ENCODE assay signal across 27 cellular contexts in genomic region chr9:593809-594208, GRCh38.
"Had no signal": no experiment of that assay in that cellular context is flagged by ENCODE, and none has a peak within 500 bp of the region (broad histone marks: within the 10 kb centered on the region; RNA-seq: fewer than 3 reads in every experiment).

No MANE protein-coding gene starts in this region.

- H3K4me3 ChIP-seq: adrenal gland, MG63 had no signal

- FAIRE-seq: bronchial epithelial cell had no signal

- H3K9me3 ChIP-seq: adrenal gland, MG63 had no signal

- H3K27me3 ChIP-seq: adrenal gland, MG63 had no signal

- H3K27ac ChIP-seq: adrenal gland, RWPE1 had no signal

- ATAC-seq: activated CD8-positive, alpha-beta T cell treated with anti-CD3 and anti-CD28 coated beads, Interleukin-2, amount 10 ng/mL, durations not matched to agents 7 days and 5 days; T-helper 17 cell; WTC11 had no signal

- DNase-seq: activated CD4-positive, alpha-beta T cell treated with anti-CD3 and anti-CD28 coated beads for 48 hours; activated CD4-positive, alpha-beta T cell treated with anti-CD3 and anti-CD28 coated beads, Interleukin-2, amount 50 U/mL, for 4 hours; activated CD4-positive, CD25-positive, alpha-beta regulatory T cell treated with anti-CD3 and anti-CD28 coated beads, Interleukin-2, amount 50 U/mL, for 72 hours; activated CD8-positive, alpha-beta memory T cell treated with anti-CD3 and anti-CD28 coated beads, Interleukin-2, amount 50 U/mL, for 48 hours; activated CD8-positive, alpha-beta T cell treated with anti-CD3 and anti-CD28 coated beads, Interleukin-2, amount 10 ng/mL, durations not matched to agents 7 days and 5 days; activated naive CD4-positive, alpha-beta T cell treated with anti-CD3 and anti-CD28 coated beads, Interleukin-2, amount 50 U/mL, for 16 hours; activated naive CD8-positive, alpha-beta T cell treated with anti-CD3 and anti-CD28 coated beads, Interleukin-2, amount 10 ng/mL, durations not matched to agents 7 days and 5 days; activated T-cell treated with anti-CD3 and anti-CD28 coated beads, Interleukin-2, amount 50 U/mL, for 1 hour; adrenal gland; anterior cingulate cortex; KG1; MG63; MV-4-11; NCI-H1105; NCI-H1436; NCI-H1694 treated with DMSO at 0.1 percent for 48 hours; NCI-H2029 treated with DMSO at 0.1 percent for 48 hours; NCI-H345; NCI-H510A; NCI-H526 treated with DMSO at 0.1 percent for 48 hours; NCI-H82; SHP77 treated with DMSO at 0.1 percent for 48 hours; T-helper 17 cell; T-helper 9 cell had no signal

- H3K36me3 ChIP-seq: adrenal gland had no signal
